1 cellular context compared by ENCODE assay signal in the genomic region with DNA sequence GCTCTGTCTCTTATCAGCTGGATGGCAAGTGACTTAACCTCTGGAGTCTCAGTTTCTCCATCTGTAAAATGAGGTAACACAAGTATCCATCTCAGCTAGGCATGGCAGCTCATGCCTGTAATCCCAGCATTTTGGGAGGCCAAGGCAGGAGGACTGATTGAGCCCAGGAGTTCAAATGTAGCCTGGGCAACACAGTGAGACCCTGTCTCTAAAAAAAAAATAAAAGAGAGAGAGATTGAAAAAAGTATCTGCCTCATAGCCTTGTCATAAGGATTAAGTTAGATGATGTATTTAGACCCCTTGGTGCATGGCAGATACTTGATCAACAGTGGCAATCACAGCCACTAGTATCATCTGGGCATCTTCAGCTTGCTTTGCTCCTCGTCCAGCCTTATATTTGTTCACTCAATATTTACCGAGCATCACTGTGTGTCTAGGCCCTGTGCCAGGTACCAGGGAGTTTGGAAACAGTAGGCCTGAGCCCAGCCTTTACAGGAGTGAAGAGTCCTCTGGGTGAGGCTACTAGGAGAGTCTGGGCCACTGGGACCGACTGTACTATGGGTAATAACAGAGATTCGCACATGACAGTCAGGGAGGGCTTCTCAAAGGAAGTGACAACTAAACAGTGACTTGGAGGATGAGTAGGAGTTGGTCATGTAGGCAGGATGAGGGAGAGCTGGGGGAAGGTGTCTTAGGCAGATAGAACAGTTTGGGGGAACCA.
TF ChIP-seq lines count a peak whose summit lies in the region.

No MANE protein-coding gene starts in this region.

TF ChIP-seq in HepG2, 621 proteins besides CTCF, POLR2A, EP300 and RAD21 (continues in another document):
- peak; percentile 66 for TF ChIP-seq PAXIP1 (CRISPR knock-in tag; conservative IDR thresholded peaks at IDR 0.05)
- peak; percentile 44; the same call in 1 of the 2 replicates for TF ChIP-seq ZNF292 (CRISPR knock-in tag; IDR thresholded peaks at IDR 0.05; ENCODE audit: borderline replicate concordance, low read depth)
- TF ChIP-seq FOSL2 (CRISPR knock-in tag; IDR thresholded peaks at IDR 0.05): peak; percentile 78
- TF ChIP-seq BRCA1 (CRISPR knock-in tag; IDR thresholded peaks at IDR 0.05): no peak
- TF ChIP-seq DR1 (CRISPR knock-in tag; IDR thresholded peaks at IDR 0.05): no peak
- TF ChIP-seq ZNF280D (CRISPR knock-in tag; IDR thresholded peaks at IDR 0.05): peak; percentile 66; the same call in 1 of the 2 replicates
- TF ChIP-seq, protein P1, sequence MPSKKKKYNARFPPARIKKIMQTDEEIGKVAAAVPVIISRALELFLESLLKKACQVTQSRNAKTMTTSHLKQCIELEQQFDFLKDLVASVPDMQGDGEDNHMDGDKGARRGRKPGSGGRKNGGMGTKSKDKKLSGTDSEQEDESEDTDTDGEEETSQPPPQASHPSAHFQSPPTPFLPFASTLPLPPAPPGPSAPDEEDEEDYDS (CRISPR knock-in tag; IDR thresholded peaks at IDR 0.05): 0 out of 2 replicates have a peak, but pooled peaks have one; percentile 28
- TF ChIP-seq SOX6 (IDR thresholded peaks at IDR 0.05): no peak
- peak; percentile 54 for TF ChIP-seq SOX6 (CRISPR knock-in tag; IDR thresholded peaks at IDR 0.05)
- TF ChIP-seq NR2F1 (CRISPR knock-in tag; IDR thresholded peaks at IDR 0.05): no peak
- TF ChIP-seq IRF2 (CRISPR knock-in tag; IDR thresholded peaks at IDR 0.05): peak; percentile 59
- no peak for TF ChIP-seq HNRNPH1 (optimal IDR thresholded peaks at IDR 0.05; ENCODE audit: low read depth, low read length)
- TF ChIP-seq PRDM15 (CRISPR knock-in tag; IDR thresholded peaks at IDR 0.05): no peak
- 0 out of 2 replicates have a peak, but pooled peaks have one; percentile 32 for TF ChIP-seq CBFB (CRISPR knock-in tag; IDR thresholded peaks at IDR 0.05)
- peak; percentile 48; the same call in 1 of the 2 replicates for TF ChIP-seq KAT8 (CRISPR knock-in tag; IDR thresholded peaks at IDR 0.05)
- TF ChIP-seq FOXA3 (CRISPR knock-in tag; IDR thresholded peaks at IDR 0.05): peak; percentile 95
- peak; percentile 39; the same call in 1 of the 2 replicates for TF ChIP-seq PHF8 (CRISPR knock-in tag; IDR thresholded peaks at IDR 0.05)
- no peak for TF ChIP-seq ZNF382 (CRISPR knock-in tag; IDR thresholded peaks at IDR 0.05; ENCODE audit: borderline replicate concordance)
- no peak for TF ChIP-seq FOXP1 (IDR thresholded peaks at IDR 0.05)
- peak; percentile 71 for TF ChIP-seq FOXP1 (CRISPR knock-in tag; IDR thresholded peaks at IDR 0.05)
- TF ChIP-seq AHR (CRISPR knock-in tag; IDR thresholded peaks at IDR 0.05): no peak
- TF ChIP-seq KLF13 (CRISPR knock-in tag; IDR thresholded peaks at IDR 0.05): no peak
- 0 out of 2 replicates have a peak, but pooled peaks have one; percentile 32 for TF ChIP-seq MIXL1 (CRISPR knock-in tag; IDR thresholded peaks at IDR 0.05)
- TF ChIP-seq TBX3 (IDR thresholded peaks at IDR 0.05; ENCODE audit: borderline replicate concordance): no peak
- 0 out of 2 replicates have a peak, but pooled peaks have one; percentile 35 for TF ChIP-seq GZF1 (CRISPR knock-in tag; IDR thresholded peaks at IDR 0.05)
- peak; percentile 86 for TF ChIP-seq HDAC2 (CRISPR knock-in tag; IDR thresholded peaks at IDR 0.05)
- no peak for TF ChIP-seq MED1 (CRISPR knock-in tag; IDR thresholded peaks at IDR 0.05)
- peak; percentile 61; the same call in 1 of the 2 replicates for TF ChIP-seq ATF2 (CRISPR knock-in tag; IDR thresholded peaks at IDR 0.05)
- peak; percentile 70 for TF ChIP-seq TEAD3 (CRISPR knock-in tag; optimal IDR thresholded peaks at IDR 0.05; ENCODE audit: borderline replicate concordance)
- no peak for TF ChIP-seq CBX1 (IDR thresholded peaks at IDR 0.05; ENCODE audit: low read depth)
- TF ChIP-seq SP1 (IDR thresholded peaks at IDR 0.05): no peak
- peak; percentile 34; the same call in 1 of the 2 replicates for TF ChIP-seq SP1 (CRISPR knock-in tag; IDR thresholded peaks at IDR 0.05)
- peak; percentile 53; the same call in 1 of the 2 replicates for TF ChIP-seq IKZF5 (CRISPR knock-in tag; IDR thresholded peaks at IDR 0.05)
- TF ChIP-seq ISL2 (CRISPR knock-in tag; IDR thresholded peaks at IDR 0.05): peak; percentile 68; the same call in 1 of the 2 replicates
- peak; percentile 63 for TF ChIP-seq CEBPG (CRISPR knock-in tag; IDR thresholded peaks at IDR 0.05)
- peak; percentile 28; the same call in 1 of the 2 replicates for TF ChIP-seq SOX5 (CRISPR knock-in tag; IDR thresholded peaks at IDR 0.05; ENCODE audit: borderline replicate concordance)
- TF ChIP-seq CREB1 (IDR thresholded peaks at IDR 0.05): no peak
- TF ChIP-seq CREB1 (CRISPR knock-in tag; IDR thresholded peaks at IDR 0.05): 0 out of 2 replicates have a peak, but pooled peaks have one; percentile 30
- 0 out of 2 replicates have a peak, but pooled peaks have one; percentile 64 for TF ChIP-seq KLF11 (CRISPR knock-in tag; IDR thresholded peaks at IDR 0.05)
- peak; percentile 56; the same call in 1 of the 2 replicates for TF ChIP-seq ZBTB7B (CRISPR knock-in tag; IDR thresholded peaks at IDR 0.05)
- no peak for TF ChIP-seq ZNF354B (CRISPR knock-in tag; IDR thresholded peaks at IDR 0.05)
- TF ChIP-seq, protein P2, sequence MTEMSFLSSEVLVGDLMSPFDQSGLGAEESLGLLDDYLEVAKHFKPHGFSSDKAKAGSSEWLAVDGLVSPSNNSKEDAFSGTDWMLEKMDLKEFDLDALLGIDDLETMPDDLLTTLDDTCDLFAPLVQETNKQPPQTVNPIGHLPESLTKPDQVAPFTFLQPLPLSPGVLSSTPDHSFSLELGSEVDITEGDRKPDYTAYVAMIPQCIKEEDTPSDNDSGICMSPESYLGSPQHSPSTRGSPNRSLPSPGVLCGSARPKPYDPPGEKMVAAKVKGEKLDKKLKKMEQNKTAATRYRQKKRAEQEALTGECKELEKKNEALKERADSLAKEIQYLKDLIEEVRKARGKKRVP (CRISPR knock-in tag; IDR thresholded peaks at IDR 0.05): peak in 1 of 2 experiments; percentile 30; a peak in 1 of 4 replicates
- TF ChIP-seq YEATS2 (CRISPR knock-in tag; IDR thresholded peaks at IDR 0.05; ENCODE audit: borderline replicate concordance): peak; percentile 75
- TF ChIP-seq GATAD2A (CRISPR knock-in tag; IDR thresholded peaks at IDR 0.05): peak; percentile 93
- TF ChIP-seq ZNF143 (CRISPR knock-in tag; IDR thresholded peaks at IDR 0.05): peak; percentile 46; the same call in 1 of the 2 replicates
- peak; percentile 48; the same call in 1 of the 2 replicates for TF ChIP-seq KDM2A (CRISPR knock-in tag; IDR thresholded peaks at IDR 0.05; ENCODE audit: borderline replicate concordance, low read depth)
- peak; percentile 61 for TF ChIP-seq HNF4A (CRISPR knock-in tag; IDR thresholded peaks at IDR 0.05)
- TF ChIP-seq ETV5 (CRISPR knock-in tag; IDR thresholded peaks at IDR 0.05; ENCODE audit: borderline replicate concordance): peak; percentile 23; the same call in 1 of the 2 replicates
- TF ChIP-seq CEBPB (IDR thresholded peaks at IDR 0.05; ENCODE audit: borderline replicate concordance, low read depth, low read length): peak; percentile 47; the same call in 1 of the 2 replicates
- peak; percentile 71; the same call in 1 of the 2 replicates for TF ChIP-seq RXRB (CRISPR knock-in tag; IDR thresholded peaks at IDR 0.05; ENCODE audit: borderline replicate concordance)
- TF ChIP-seq KLF12 (CRISPR knock-in tag; IDR thresholded peaks at IDR 0.05; ENCODE audit: borderline replicate concordance): no peak
- TF ChIP-seq RARA (CRISPR knock-in tag; IDR thresholded peaks at IDR 0.05): peak; percentile 49; the same call in 1 of the 2 replicates
- 0 out of 2 replicates have a peak, but pooled peaks have one; percentile 45 for TF ChIP-seq ZNF792 (CRISPR knock-in tag; IDR thresholded peaks at IDR 0.05)
- TF ChIP-seq E2F5 (CRISPR knock-in tag; conservative IDR thresholded peaks at IDR 0.05): no peak
